14 cellular contexts compared by ENCODE assay signal in the genomic region with DNA sequence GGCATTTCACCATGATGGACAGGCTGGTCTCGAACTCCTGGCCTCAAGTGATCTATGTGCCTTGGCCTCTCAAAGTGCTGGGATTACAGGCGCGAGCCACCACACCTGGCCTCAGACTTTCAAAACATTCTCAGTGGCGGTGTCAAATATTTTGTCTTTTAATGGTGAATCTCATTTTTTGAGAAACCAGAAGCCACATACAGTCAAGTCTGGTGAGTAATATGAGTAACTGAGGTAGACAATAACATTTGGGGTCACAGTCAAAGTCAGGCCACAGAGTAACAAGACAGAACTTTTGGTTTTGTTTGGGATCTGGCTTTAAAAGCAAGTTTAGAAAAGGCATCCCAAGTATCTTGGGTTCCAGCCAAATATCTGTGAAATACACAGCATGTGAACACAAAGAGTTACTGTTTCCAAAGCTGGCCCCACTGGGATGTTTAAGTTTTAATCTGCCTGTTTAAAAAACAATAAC. TPM values are rescaled to one million over a fixed set of nuclear protein-coding genes. Genes with fewer than 3 reads are reported as not detected.
A peak's percentile ranks its signal among the peaks of the same experiment; 100 is the strongest.
DNase-seq lines count a peak whose midpoint lies in the region; ATAC-seq and TF ChIP-seq lines count a peak whose summit lies in the region.
"Had no signal": no experiment of that assay in that cellular context is flagged by ENCODE, and none has a peak within 500 bp of the region (broad histone marks: within the 10 kb centered on the region; RNA-seq: fewer than 3 reads in every experiment).

No MANE protein-coding gene starts in this region.

- no peaks in the 10 kb centered on the region for H3K9me3 ChIP-seq in SK-N-MC (ENCODE audit: low read depth, low read length)
- no peaks in the 10 kb centered on the region for H3K9me3 ChIP-seq in gastrocnemius medialis

- peaks cover 0 to 1% of the 10 kb centered on the region in 2 donors for H3K9me3 Mint-ChIP-seq in activated T-cell treated with anti-CD3 and anti-CD28 coated beads, Interleukin-2, amount 50 U/mL, for 72 hours
- H3K9me3 Mint-ChIP-seq: H9 had no signal

- H3K4me3 Mint-ChIP-seq in activated T-cell treated with anti-CD3 and anti-CD28 coated beads, Interleukin-2, amount 50 U/mL, for 72 hours, result peak overlapping the region in 1 of 2 donors; percentile 23
- H3K4me3 Mint-ChIP-seq: H9 had no signal

- H3K27ac ChIP-seq in SK-N-MC (0 out of 2 replicates have a peak overlapping the region, but pooled peaks have one; percentile 0), gastrocnemius medialis (no peak overlapping the region)
- H3K27ac ChIP-seq: HL-60 had no signal

- in situ Hi-C loops in gastrocnemius medialis (cut with MboI; ENCODE audit: low sequenced_read_pairs in 4 of 4), result no loop called here

- H3K36me3 ChIP-seq in SK-N-MC (ENCODE audit: insufficient read depth, low read length), result no peaks in the 10 kb centered on the region
- no peaks in the 10 kb centered on the region for H3K36me3 ChIP-seq in gastrocnemius medialis

- TF ChIP-seq POLR2A in GM18505 (IDR thresholded peaks at IDR 0.05; ENCODE audit: borderline replicate concordance, extremely low read depth, insufficient read depth, insufficient read length), result no peak
- no peak for TF ChIP-seq POLR2A in gastrocnemius medialis (IDR thresholded peaks at IDR 0.05)

- peak overlapping the region; percentile 8 for H3K27ac Mint-ChIP-seq in activated T-cell treated with anti-CD3 and anti-CD28 coated beads, Interleukin-2, amount 50 U/mL, for 72 hours
- H3K27ac Mint-ChIP-seq: CD14-positive monocyte had no signal

- no peak overlapping the region for H3K4me3 ChIP-seq in SK-N-MC
- no peak overlapping the region for H3K4me3 ChIP-seq in fibroblast of mammary gland (ENCODE audit: control insufficient read depth, low read depth, low read length)
- H3K4me3 ChIP-seq in gastrocnemius medialis, result no peak overlapping the region

- H3K4me1 Mint-ChIP-seq in activated T-cell treated with anti-CD3 and anti-CD28 coated beads, Interleukin-2, amount 50 U/mL, for 72 hours (ENCODE audit: low read depth), result peaks cover 99% of the 10 kb centered on the region

- peak; percentile 66 to 73 for ATAC-seq in activated T-cell treated with anti-CD3 and anti-CD28 coated beads, Interleukin-2, amount 50 U/mL, for 72 hours (replicated peaks in 1 of 2)
- peak; percentile 67 for ATAC-seq in stimulated activated naive CD8-positive, alpha-beta T cell treated with anti-CD3 and anti-CD28 coated beads, Interleukin-15, Interleukin-2, amounts not matched to agents 100 U/mL and 50 U/mL, for 24 hours
- ATAC-seq in GM18505 (IDR thresholded peaks at IDR 0.05; ENCODE audit: unreplicated experiment) (no peak), gastrocnemius medialis (no peak)
- ATAC-seq: Right ventricle myocardium inferior had no signal

- H3K36me3 Mint-ChIP-seq in activated T-cell treated with anti-CD3 and anti-CD28 coated beads, Interleukin-2, amount 50 U/mL, for 72 hours (ENCODE audit: insufficient read depth in 2 of 2), result peaks cover 28 to 58% of the 10 kb centered on the region in 2 donors

- H3K27me3 Mint-ChIP-seq in activated T-cell treated with anti-CD3 and anti-CD28 coated beads, Interleukin-2, amount 50 U/mL, for 72 hours (ENCODE audit: low read depth), result no peaks in the 10 kb centered on the region

- H3K9ac ChIP-seq in SK-N-MC (ENCODE audit: insufficient read length), result no peak overlapping the region

- intact Hi-C loops in gastrocnemius medialis (cut with DNase I; ENCODE audit: low total_unique reads), result no loop called here

- no peaks in the 10 kb centered on the region for H3K4me1 ChIP-seq in gastrocnemius medialis

- peak; percentile 35 to 53 for DNase-seq in activated T-cell treated with anti-CD3 and anti-CD28 coated beads, Interleukin-2, amount 50 U/mL, for 72 hours
- no peak for DNase-seq in activated T-cell treated with anti-CD3 and anti-CD28 coated beads for 4 hours
- DNase-seq in SK-N-MC (ENCODE audit: low read depth, low spot score), result peak; percentile 14
- peak; percentile 84 for DNase-seq in fibroblast of mammary gland (ENCODE audit: low read depth)
- peak; percentile 36 for DNase-seq in stimulated activated naive CD8-positive, alpha-beta T cell treated with anti-CD3 and anti-CD28 coated beads, Interleukin-15, Interleukin-2, amounts not matched to agents 100 U/mL and 50 U/mL, for 24 hours
- no peak for DNase-seq in gastrocnemius medialis
- no peak for DNase-seq in ureter (ENCODE audit: low spot score)
- DNase-seq: NCI-H2081 had no signal

- no peak for TF ChIP-seq CTCF in fibroblast of mammary gland (conservative IDR thresholded peaks at IDR 0.05; ENCODE audit: control insufficient read depth, insufficient read depth, low read depth, low read length)
- no peak for TF ChIP-seq CTCF in gastrocnemius medialis (IDR thresholded peaks at IDR 0.05 in 4 of 5, conservative IDR thresholded peaks at IDR 0.05 in 1 of 5)

- no peaks in the 10 kb centered on the region for H3K27me3 ChIP-seq in gastrocnemius medialis

RNA-seq across cellular contexts. Expression of a gene that starts 5.6 kb away (rescaled TPM):
- total RNA-seq in activated T-cell treated with anti-CD3 and anti-CD28 coated beads, Interleukin-2, amount 50 U/mL, for 72 hours, result 1 to 10 TPM; 1.4 to 2.5 TPM
- not detected for total RNA-seq in gastrocnemius medialis
- 0.47 TPM for total RNA-seq in ureter
- total RNA-seq: cerebellum, H9, Right ventricle myocardium inferior had no signal

RNA-seq across cellular contexts. Expression of a gene that starts 40.1 kb away (rescaled TPM):
- total RNA-seq in activated T-cell treated with anti-CD3 and anti-CD28 coated beads, Interleukin-2, amount 50 U/mL, for 72 hours, result under 1 TPM; 0.81 to 0.89 TPM
- total RNA-seq in gastrocnemius medialis (under 1 TPM in 3 of 4 donors, not detected in 1; 0.02 to 0.15 (median 0.07) TPM), ureter (33.0 TPM)

RNA-seq across cellular contexts. Expression of a gene that starts 53.7 kb away (rescaled TPM):
- total RNA-seq in activated T-cell treated with anti-CD3 and anti-CD28 coated beads, Interleukin-2, amount 50 U/mL, for 72 hours, result 10 to 100 TPM; 56.4 to 59.4 TPM
- total RNA-seq in gastrocnemius medialis (under 1 TPM in 2 of 4 donors, not detected in 2; 0.07 to 0.97 TPM), ureter (7.9 TPM)
- total RNA-seq: H9 had no signal

Comparison
In these comparisons a context has a peak if more than half of its experiments do, and no peak if none do; other contexts are left out.
1. DNase-seq: peak in activated T-cell treated with anti-CD3 and anti-CD28 coated beads, Interleukin-2, amount 50 U/mL, for 72 hours (2 of 2), SK-N-MC (single experiment), fibroblast of mammary gland (single experiment) and stimulated activated naive CD8-positive, alpha-beta T cell treated with anti-CD3 and anti-CD28 coated beads, Interleukin-15, Interleukin-2, amounts not matched to agents 100 U/mL and 50 U/mL, for 24 hours (single experiment); none in activated T-cell treated with anti-CD3 and anti-CD28 coated beads for 4 hours (single experiment), gastrocnemius medialis (0 of 2) and ureter (single experiment).
2. ATAC-seq: peak in activated T-cell treated with anti-CD3 and anti-CD28 coated beads, Interleukin-2, amount 50 U/mL, for 72 hours (2 of 2) and stimulated activated naive CD8-positive, alpha-beta T cell treated with anti-CD3 and anti-CD28 coated beads, Interleukin-15, Interleukin-2, amounts not matched to agents 100 U/mL and 50 U/mL, for 24 hours (single experiment); none in GM18505 (single experiment) and gastrocnemius medialis (0 of 2).
3. RNA of a gene that starts 40.1 kb away (total RNA-seq): 33.0 TPM in ureter (single experiment); 0.81 to 0.89 TPM in activated T-cell treated with anti-CD3 and anti-CD28 coated beads, Interleukin-2, amount 50 U/mL, for 72 hours and 0.02 to 0.15 TPM in gastrocnemius medialis; every median in the first group is over 10 times any median in the second.